Comparison of ENCODE assay signal across 7 cellular contexts in the genomic region with DNA sequence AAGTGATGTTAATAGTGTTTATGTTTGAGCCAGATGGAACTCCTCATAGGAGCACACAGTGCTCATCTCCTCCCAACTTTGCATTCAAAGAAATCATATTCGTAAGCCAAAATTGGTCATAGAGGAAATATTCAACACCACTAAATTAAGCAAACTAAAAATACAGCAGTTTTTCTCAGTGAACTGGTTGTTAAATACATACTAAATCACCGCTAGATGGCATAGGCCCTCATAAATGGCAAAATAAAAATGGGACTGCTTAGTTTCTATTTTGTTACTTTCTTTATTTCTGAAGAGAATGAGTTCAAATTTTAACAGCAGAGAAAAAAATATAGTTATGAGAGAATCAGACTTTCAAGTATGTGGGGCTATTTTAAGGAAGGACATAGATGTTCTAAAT.
DNase-seq lines count a peak whose midpoint lies in the region; ATAC-seq and TF ChIP-seq lines count a peak whose summit lies in the region.
"Not testable (repeated sequence)": the region's sequence is repeated elsewhere in the genome, so short reads cannot be mapped to it uniquely, and the experiment has no call there.

No MANE protein-coding gene starts in this region.

- H2BK12ac ChIP-seq in H9 (ENCODE audit: insufficient read length, low read depth, low read length) = not testable (repeated sequence)

- not testable (repeated sequence) for H3F3A ChIP-seq in PC-3 (ENCODE audit: low read length, unreplicated experiment)

- H3K36me3 ChIP-seq in PC-3 (ENCODE audit: low read depth, low read length) = not testable (repeated sequence)

- not testable (repeated sequence) for H3K79me2 ChIP-seq in H9 (ENCODE audit: insufficient read depth, low read length); PC-3 (ENCODE audit: low read length)

- not testable (repeated sequence) for H4K5ac ChIP-seq in H9 (ENCODE audit: insufficient read length, low read depth, low read length)

- not testable (repeated sequence) for H4K8ac ChIP-seq in H9 (replicated peaks; ENCODE audit: insufficient read length, low read depth, low read length)

- H3K4me3 Mint-ChIP-seq in H9; activated naive CD4-positive, alpha-beta T cell treated with anti-CD3 and anti-CD28 coated beads for 36 hours; osteocyte (ENCODE audit: unreplicated experiment): not testable (repeated sequence)

- H3K36me3 Mint-ChIP-seq in H9 (ENCODE audit: insufficient read depth in 1 of 3, low read depth in 3 of 3); activated naive CD4-positive, alpha-beta T cell treated with anti-CD3 and anti-CD28 coated beads for 36 hours (ENCODE audit: low read depth); osteocyte (ENCODE audit: unreplicated experiment): not testable (repeated sequence)

- H4K20me1 ChIP-seq in H9 (ENCODE audit: control insufficient read depth, insufficient read depth, insufficient read length); PC-3 (ENCODE audit: low read length): not testable (repeated sequence)

- TF ChIP-seq CTCF in C4-2B (conservative IDR thresholded peaks at IDR 0.05) (peak; percentile 8; the same call in 1 of the 2 replicates), H9 (conservative IDR thresholded peaks at IDR 0.05) (peak; percentile 46; the same call in 2 of the 3 replicates), fibroblast of mammary gland (conservative IDR thresholded peaks at IDR 0.05; ENCODE audit: control insufficient read depth, insufficient read depth, low read depth, low read length) (peak; percentile 11), osteocyte (IDR thresholded peaks at IDR 0.05) (peak; percentile 47)
- not testable (repeated sequence) for TF ChIP-seq CTCF in PC-3 (conservative IDR thresholded peaks at IDR 0.05; ENCODE audit: low read depth, low read length)

- H3K27me3 ChIP-seq in H9 (ENCODE audit: insufficient read depth, low read length); PC-3 (ENCODE audit: low read length): not testable (repeated sequence)

- H2AFZ ChIP-seq in H9 (ENCODE audit: low read length); PC-3 (ENCODE audit: low read length): not testable (repeated sequence)

- WGBS in H9 (ENCODE audit: extremely low coverage, insufficient read length, low lambda C conversion rate) = no CpG with 5 or more reads among the region's 2 CpGs

- ATAC-seq in PC-3 (0 out of 2 replicates have a peak, but pooled peaks have one; percentile 20), left lobe of liver (peak; percentile 75)

- not testable (repeated sequence) for DNase-seq in H9; PC-3; fibroblast of mammary gland (ENCODE audit: low read depth); left lobe of liver (ENCODE audit: low spot score); osteocyte (ENCODE audit: extremely low spot score, unreplicated experiment)
- DNase-seq in activated naive CD4-positive, alpha-beta T cell treated with anti-CD3 and anti-CD28 coated beads for 36 hours = peak; percentile 4

- not testable (repeated sequence) for H3K4me1 Mint-ChIP-seq in H9; activated naive CD4-positive, alpha-beta T cell treated with anti-CD3 and anti-CD28 coated beads for 36 hours (ENCODE audit: low read depth); osteocyte (ENCODE audit: unreplicated experiment)

- H3K23me2 ChIP-seq in H9 (ENCODE audit: insufficient read length, low read depth, low read length, poor library complexity, severe bottlenecking) = not testable (repeated sequence)

- intact Hi-C loops in PC-3 (cut with micrococcal nuclease); activated naive CD4-positive, alpha-beta T cell treated with anti-CD3 and anti-CD28 coated beads for 36 hours (cut with micrococcal nuclease): not testable (repeated sequence)

- not testable (repeated sequence) for H2BK20ac ChIP-seq in H9 (ENCODE audit: low read depth, low read length, poor library complexity, severe bottlenecking)

- not testable (repeated sequence) for H3K4me2 ChIP-seq in H9 (ENCODE audit: insufficient read depth, insufficient read length, low read length); PC-3 (ENCODE audit: low read length)

- POLR2A ChIA-PET in PC-3 (lab: Charles Lee; ENCODE audit: unreplicated experiment) = not testable (repeated sequence)

- H3T11ph ChIP-seq in H9 (ENCODE audit: low read length) = not testable (repeated sequence)

- not testable (repeated sequence) for H3K4me3 ChIP-seq in PC-3 (ENCODE audit: low read length); fibroblast of mammary gland (ENCODE audit: control insufficient read depth, low read depth, low read length)

- H3K9me2 ChIP-seq in PC-3 (replicated peaks; ENCODE audit: low read length) = not testable (repeated sequence)

- CTCF ChIA-PET in PC-3 (lab: Charles Lee); activated naive CD4-positive, alpha-beta T cell treated with anti-CD3 and anti-CD28 coated beads for 36 hours (lab: Charles Lee): not testable (repeated sequence)

- H3K27ac Mint-ChIP-seq in H9; activated naive CD4-positive, alpha-beta T cell treated with anti-CD3 and anti-CD28 coated beads for 36 hours; osteocyte (ENCODE audit: unreplicated experiment): not testable (repeated sequence)

- not testable (repeated sequence) for H3K23ac ChIP-seq in H9 (ENCODE audit: insufficient read length, low read depth, low read length)

- H3K9ac ChIP-seq in H9 (ENCODE audit: extremely low read depth, insufficient read length, low read length); PC-3 (ENCODE audit: low read length): not testable (repeated sequence)

- H2BK15ac ChIP-seq in H9 (ENCODE audit: low read depth, low read length) = not testable (repeated sequence)

- not testable (repeated sequence) for H2AK5ac ChIP-seq in H9 (ENCODE audit: insufficient read length, low read length)

- H3K27me3 Mint-ChIP-seq in H9 (ENCODE audit: low read depth); activated naive CD4-positive, alpha-beta T cell treated with anti-CD3 and anti-CD28 coated beads for 36 hours (ENCODE audit: low read depth); osteocyte (ENCODE audit: unreplicated experiment): not testable (repeated sequence)

- not testable (repeated sequence) for BruUV-seq in PC-3 (replicated peaks; lab: Mats Ljungman, UMichigan)

- not testable (repeated sequence) for H3K18ac ChIP-seq in H9 (ENCODE audit: insufficient read length, low read depth, low read length)

- H4K91ac ChIP-seq in H9 (ENCODE audit: insufficient read length, low read depth, low read length) = not testable (repeated sequence)

- not testable (repeated sequence) for H3K27ac ChIP-seq in C4-2B; H9 (ENCODE audit: insufficient read length, low read depth, low read length); PC-3 (ENCODE audit: low read length)

- not testable (repeated sequence) for H2BK120ac ChIP-seq in H9 (ENCODE audit: low read depth, low read length, poor library complexity, severe bottlenecking)

- not testable (repeated sequence) for H3K9me3 Mint-ChIP-seq in H9; activated naive CD4-positive, alpha-beta T cell treated with anti-CD3 and anti-CD28 coated beads for 36 hours; osteocyte (ENCODE audit: unreplicated experiment)

- H3K56ac ChIP-seq in H9 (ENCODE audit: insufficient read length, low read depth, low read length) = not testable (repeated sequence)

- H3K4me1 ChIP-seq in H9 (ENCODE audit: insufficient read depth, low read length); PC-3 (ENCODE audit: insufficient read depth, low read length): not testable (repeated sequence)

- not testable (repeated sequence) for H3K79me1 ChIP-seq in H9 (ENCODE audit: insufficient read depth, low read depth, low read length, poor library complexity, severe bottlenecking)

- not testable (repeated sequence) for H3K9me3 ChIP-seq in H9 (ENCODE audit: control insufficient read depth, low read depth, low read length); PC-3 (ENCODE audit: low read length)

- H2BK5ac ChIP-seq in H9 (ENCODE audit: insufficient read length, low read length) = not testable (repeated sequence)

- H3K14ac ChIP-seq in H9 (ENCODE audit: insufficient read depth, low read length) = not testable (repeated sequence)

- not testable (repeated sequence) for H3K4ac ChIP-seq in H9 (ENCODE audit: low read depth, low read length)
